15 cellular contexts compared by ENCODE assay signal in the genomic region with DNA sequence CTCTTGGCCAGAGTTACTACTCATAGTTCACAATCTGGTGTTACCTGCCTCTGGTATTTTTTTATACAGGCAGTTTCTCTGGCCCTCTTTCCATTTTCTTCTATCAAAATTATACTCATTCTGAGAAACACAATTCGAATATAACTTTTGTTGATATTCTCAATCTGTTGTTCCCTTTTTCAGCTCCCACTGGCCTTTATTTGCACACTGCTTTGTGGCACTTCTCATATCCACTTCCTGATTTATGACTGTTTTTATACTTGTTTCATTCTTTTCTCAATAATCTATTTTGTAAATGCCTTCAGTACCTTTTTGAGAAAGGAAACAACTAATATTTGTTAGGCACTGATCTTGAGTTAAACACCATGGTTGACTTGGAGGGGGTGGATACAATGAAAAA.
"Had no signal": no experiment of that assay in that cellular context is flagged by ENCODE, and none has a peak within 500 bp of the region (broad histone marks: within the 10 kb centered on the region; RNA-seq: fewer than 3 reads in every experiment).

No MANE protein-coding gene starts in this region.

- H3K27me3 Mint-ChIP-seq: activated CD4-positive, alpha-beta memory T cell treated with anti-CD3 and anti-CD28 coated beads, Interleukin-2, amount 10 ng/mL, durations not matched to agents 7 days and 5 days; activated naive CD8-positive, alpha-beta T cell treated with anti-CD3 and anti-CD28 coated beads, Interleukin-2, amount 50 U/mL, for 24 hours had no signal

- H3K27me3 ChIP-seq: ascending aorta, esophagus muscularis mucosa, transverse colon had no signal

- H3K4me1 Mint-ChIP-seq: activated CD4-positive, alpha-beta memory T cell treated with anti-CD3 and anti-CD28 coated beads, Interleukin-2, amount 10 ng/mL, durations not matched to agents 7 days and 5 days had no signal

- H3K4me3 ChIP-seq: ascending aorta, esophagus muscularis mucosa, mucosa of descending colon, transverse colon had no signal

- H3K27ac Mint-ChIP-seq: activated CD4-positive, alpha-beta memory T cell treated with anti-CD3 and anti-CD28 coated beads, Interleukin-2, amount 10 ng/mL, durations not matched to agents 7 days and 5 days; activated naive CD8-positive, alpha-beta T cell treated with anti-CD3 and anti-CD28 coated beads, Interleukin-2, amount 50 U/mL, for 24 hours; activated T-helper 1 cell treated with anti-CD3 and anti-CD28 coated beads, Interleukin-12 subunit alpha, Interleukin-12 subunit beta, Interleukin-2, Interleukin-4 antibody, amounts not matched to agents 30 ng/mL and 10 ng/mL and 1 ng/mL, durations not matched to agents 14 hours and 24 hours and 36 hours; natural killer cell; T-helper 2 cell treated with Interferon-gamma antibody and Interleukin-4, amounts not matched to agents 5 μg/mL and 100 μg/mL, for 36 hours had no signal

- DNase-seq: activated CD4-positive, alpha-beta memory T cell treated with anti-CD3 and anti-CD28 coated beads, Interleukin-2, amount 10 ng/mL, durations not matched to agents 7 days and 5 days; activated CD8-positive, alpha-beta memory T cell treated with anti-CD3 and anti-CD28 coated beads, Interleukin-2, amount 50 U/mL, for 4 hours; activated naive CD4-positive, alpha-beta T cell treated with Interleukin-2 at 50 U/mL for 16 hours; activated naive CD8-positive, alpha-beta T cell treated with anti-CD3 and anti-CD28 coated beads, Interleukin-2, amount 50 U/mL, for 24 hours; glutamatergic neuron; mammary epithelial cell; mucosa of descending colon; natural killer cell; posterior cingulate gyrus; transverse colon had no signal

- H3K27ac ChIP-seq: ascending aorta, esophagus muscularis mucosa, transverse colon had no signal

- H3K36me3 ChIP-seq: ascending aorta, esophagus muscularis mucosa, transverse colon had no signal

- ATAC-seq: activated naive CD8-positive, alpha-beta T cell treated with anti-CD3 and anti-CD28 coated beads, Interleukin-2, amount 50 U/mL, for 24 hours; left lobe of liver had no signal

- H3K4me3 Mint-ChIP-seq: activated CD4-positive, alpha-beta memory T cell treated with anti-CD3 and anti-CD28 coated beads, Interleukin-2, amount 10 ng/mL, durations not matched to agents 7 days and 5 days; activated naive CD8-positive, alpha-beta T cell treated with anti-CD3 and anti-CD28 coated beads, Interleukin-2, amount 50 U/mL, for 24 hours; activated T-helper 1 cell treated with anti-CD3 and anti-CD28 coated beads, Interleukin-12 subunit alpha, Interleukin-12 subunit beta, Interleukin-2, Interleukin-4 antibody, amounts not matched to agents 30 ng/mL and 10 ng/mL and 1 ng/mL, durations not matched to agents 14 hours and 24 hours and 36 hours; natural killer cell; T-helper 2 cell treated with Interferon-gamma antibody and Interleukin-4, amounts not matched to agents 5 μg/mL and 100 μg/mL, for 36 hours had no signal

- H3K36me3 Mint-ChIP-seq: natural killer cell had no signal

- H3K9me3 Mint-ChIP-seq: activated CD4-positive, alpha-beta memory T cell treated with anti-CD3 and anti-CD28 coated beads, Interleukin-2, amount 10 ng/mL, durations not matched to agents 7 days and 5 days; activated naive CD8-positive, alpha-beta T cell treated with anti-CD3 and anti-CD28 coated beads, Interleukin-2, amount 50 U/mL, for 24 hours; activated T-helper 1 cell treated with anti-CD3 and anti-CD28 coated beads, Interleukin-12 subunit alpha, Interleukin-12 subunit beta, Interleukin-2, Interleukin-4 antibody, amounts not matched to agents 30 ng/mL and 10 ng/mL and 1 ng/mL, durations not matched to agents 14 hours and 24 hours and 36 hours; natural killer cell; T-helper 2 cell treated with Interferon-gamma antibody and Interleukin-4, amounts not matched to agents 5 μg/mL and 100 μg/mL, for 36 hours had no signal

- H3K4me1 ChIP-seq: esophagus muscularis mucosa had no signal
